In the genomic region with DNA sequence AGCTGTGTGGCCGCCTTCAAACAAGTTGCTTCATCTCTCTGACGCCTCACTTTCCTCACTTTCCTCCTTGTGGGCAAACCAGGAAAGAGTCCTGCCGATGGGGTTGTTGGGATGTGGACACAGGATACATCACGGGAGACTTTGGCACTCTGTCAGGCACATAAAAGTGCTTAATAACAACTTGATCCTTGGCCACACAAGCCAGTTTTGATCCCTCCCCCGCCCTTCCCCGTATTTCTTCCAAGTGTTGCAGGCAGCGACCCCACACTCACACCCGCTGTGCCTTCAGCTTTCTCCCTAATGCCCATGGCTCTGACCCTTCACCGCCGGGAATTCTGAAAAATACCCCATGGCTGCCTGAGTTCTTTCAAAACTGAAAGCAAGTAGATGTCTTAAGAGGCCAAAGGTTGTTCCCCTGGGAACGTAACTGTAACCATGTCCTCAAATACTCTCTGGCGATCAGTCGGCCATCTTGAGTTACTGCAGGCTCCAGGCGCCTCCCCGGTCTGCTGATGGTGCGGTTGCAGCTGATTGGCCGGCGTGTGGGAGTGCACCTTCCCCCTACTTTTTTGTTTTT, we compare ENCODE assay signal across 10 cellular contexts. TPM values are rescaled to one million over a fixed set of nuclear protein-coding genes. Genes with fewer than 3 reads are reported as not detected.
DNase-seq lines count a peak whose midpoint lies in the region; ATAC-seq and TF ChIP-seq lines count a peak whose summit lies in the region.
"Had no signal": no experiment of that assay in that cellular context is flagged by ENCODE, and none has a peak within 500 bp of the region (broad histone marks: within the 10 kb centered on the region; RNA-seq: fewer than 3 reads in every experiment).

No MANE protein-coding gene starts in this region.

- ATAC-seq in sciatic nerve = peak; percentile 62
- ATAC-seq in HG02642 (IDR thresholded peaks at IDR 0.05; ENCODE audit: poor library complexity, unreplicated experiment) = no peak
- no peak for ATAC-seq in GM18520 (IDR thresholded peaks at IDR 0.05; ENCODE audit: unreplicated experiment)

- in situ Hi-C loops in astrocyte of the spinal cord (cut with HindIII; ENCODE audit: low sequenced_read_pairs) = no loop called here

- no peaks in the 10 kb centered on the region for H3K9me3 Mint-ChIP-seq in activated CD4-positive, alpha-beta memory T cell treated with anti-CD3 and anti-CD28 coated beads for 36 hours

- H3K36me3 Mint-ChIP-seq in activated CD4-positive, alpha-beta memory T cell treated with anti-CD3 and anti-CD28 coated beads for 36 hours = no peaks in the 10 kb centered on the region

- intact Hi-C loops in sciatic nerve (cut with DNase I) = no loop called here
- intact Hi-C loops in activated CD4-positive, alpha-beta memory T cell treated with anti-CD3 and anti-CD28 coated beads for 36 hours (cut with micrococcal nuclease) = no loop called here

- H3K27me3 Mint-ChIP-seq in activated CD4-positive, alpha-beta memory T cell treated with anti-CD3 and anti-CD28 coated beads for 36 hours = no peaks in the 10 kb centered on the region

- H3K4me3 Mint-ChIP-seq in activated CD4-positive, alpha-beta memory T cell treated with anti-CD3 and anti-CD28 coated beads for 36 hours = no peak overlapping the region

- POLR2A ChIA-PET in activated CD4-positive, alpha-beta memory T cell treated with anti-CD3 and anti-CD28 coated beads for 36 hours (lab: Charles Lee) = no interaction called here

- H3K4me3 ChIP-seq in astrocyte of the spinal cord (ENCODE audit: low read depth, low read length) = no peak overlapping the region

- TF ChIP-seq CTCF in astrocyte of the spinal cord (IDR thresholded peaks at IDR 0.05; ENCODE audit: low read depth, low read length) = no peak

- H3K27ac Mint-ChIP-seq in activated CD4-positive, alpha-beta memory T cell treated with anti-CD3 and anti-CD28 coated beads for 36 hours = no peak overlapping the region

- H3K4me1 Mint-ChIP-seq in activated CD4-positive, alpha-beta memory T cell treated with anti-CD3 and anti-CD28 coated beads for 36 hours (ENCODE audit: low read depth) = no peaks in the 10 kb centered on the region

- CTCF ChIA-PET in activated CD4-positive, alpha-beta memory T cell treated with anti-CD3 and anti-CD28 coated beads for 36 hours (lab: Charles Lee) = interaction anchor here (1.1 to 16.8 kb wide), 3 partner anchors 8 to 190 kb away, joined by 3 to 239 read pairs (median 5); no protein-coding TSS in a partner anchor

- DNase-seq in HT-29 (ENCODE audit: low spot score) = peak; percentile 26
- peak; percentile 45 for DNase-seq in astrocyte of the spinal cord (ENCODE audit: low read depth, low spot score)
- DNase-seq in hepatic stellate cell (ENCODE audit: low spot score) = peak; percentile 91
- DNase-seq in sciatic nerve (ENCODE audit: low spot score) = no peak
- no peak for DNase-seq in activated CD4-positive, alpha-beta memory T cell treated with anti-CD3 and anti-CD28 coated beads for 36 hours
- DNase-seq in NCI-H1092 (lab: John Stamatoyannopoulos, UW) = no peak
- DNase-seq: NCI-H2171 treated with DMSO at 0.1 percent for 48 hours; stimulated activated CD4-positive, alpha-beta T cell treated with anti-CD3 and anti-CD28 coated beads, Interleukin-4, amount 100 ng/mL, for 24 hours had no signal

RNA-seq across cellular contexts. Expression of gene ARHGEF37, which starts 59.8 kb away (rescaled TPM):
- total RNA-seq in HT-29 (2014; rRNA removed; shearing (Covaris generic)) = 0.10 and 0.15 TPM in 2 replicates
- total RNA-seq in sciatic nerve = 86.7 TPM
- total RNA-seq in activated CD4-positive, alpha-beta memory T cell treated with anti-CD3 and anti-CD28 coated beads for 36 hours = under 1 TPM; 0.69 to 0.77 TPM

Comparison
In these comparisons a context has a peak if more than half of its experiments do, and no peak if none do; other contexts are left out.
1. DNase-seq: peak in HT-29 (single experiment), astrocyte of the spinal cord (single experiment) and hepatic stellate cell (single experiment); none in sciatic nerve (single experiment), activated CD4-positive, alpha-beta memory T cell treated with anti-CD3 and anti-CD28 coated beads for 36 hours (single experiment) and NCI-H1092 (single experiment).
2. RNA of gene ARHGEF37, which starts 59.8 kb away (total RNA-seq): 86.7 TPM in sciatic nerve (single experiment); 0.69 to 0.77 TPM in activated CD4-positive, alpha-beta memory T cell treated with anti-CD3 and anti-CD28 coated beads for 36 hours and 0.10 to 0.15 TPM in HT-29; every median in the first group is over 10 times any median in the second.